ENCODE assay signal across 1 cellular context in genomic region chr10:132967540-132967939, GRCh38.
TF ChIP-seq lines count a peak whose summit lies in the region.

No MANE protein-coding gene starts in this region.

TF ChIP-seq in K562, 482 proteins besides CTCF, POLR2A, EP300 and RAD21 (continued from another document):
- TF ChIP-seq, protein P1, sequence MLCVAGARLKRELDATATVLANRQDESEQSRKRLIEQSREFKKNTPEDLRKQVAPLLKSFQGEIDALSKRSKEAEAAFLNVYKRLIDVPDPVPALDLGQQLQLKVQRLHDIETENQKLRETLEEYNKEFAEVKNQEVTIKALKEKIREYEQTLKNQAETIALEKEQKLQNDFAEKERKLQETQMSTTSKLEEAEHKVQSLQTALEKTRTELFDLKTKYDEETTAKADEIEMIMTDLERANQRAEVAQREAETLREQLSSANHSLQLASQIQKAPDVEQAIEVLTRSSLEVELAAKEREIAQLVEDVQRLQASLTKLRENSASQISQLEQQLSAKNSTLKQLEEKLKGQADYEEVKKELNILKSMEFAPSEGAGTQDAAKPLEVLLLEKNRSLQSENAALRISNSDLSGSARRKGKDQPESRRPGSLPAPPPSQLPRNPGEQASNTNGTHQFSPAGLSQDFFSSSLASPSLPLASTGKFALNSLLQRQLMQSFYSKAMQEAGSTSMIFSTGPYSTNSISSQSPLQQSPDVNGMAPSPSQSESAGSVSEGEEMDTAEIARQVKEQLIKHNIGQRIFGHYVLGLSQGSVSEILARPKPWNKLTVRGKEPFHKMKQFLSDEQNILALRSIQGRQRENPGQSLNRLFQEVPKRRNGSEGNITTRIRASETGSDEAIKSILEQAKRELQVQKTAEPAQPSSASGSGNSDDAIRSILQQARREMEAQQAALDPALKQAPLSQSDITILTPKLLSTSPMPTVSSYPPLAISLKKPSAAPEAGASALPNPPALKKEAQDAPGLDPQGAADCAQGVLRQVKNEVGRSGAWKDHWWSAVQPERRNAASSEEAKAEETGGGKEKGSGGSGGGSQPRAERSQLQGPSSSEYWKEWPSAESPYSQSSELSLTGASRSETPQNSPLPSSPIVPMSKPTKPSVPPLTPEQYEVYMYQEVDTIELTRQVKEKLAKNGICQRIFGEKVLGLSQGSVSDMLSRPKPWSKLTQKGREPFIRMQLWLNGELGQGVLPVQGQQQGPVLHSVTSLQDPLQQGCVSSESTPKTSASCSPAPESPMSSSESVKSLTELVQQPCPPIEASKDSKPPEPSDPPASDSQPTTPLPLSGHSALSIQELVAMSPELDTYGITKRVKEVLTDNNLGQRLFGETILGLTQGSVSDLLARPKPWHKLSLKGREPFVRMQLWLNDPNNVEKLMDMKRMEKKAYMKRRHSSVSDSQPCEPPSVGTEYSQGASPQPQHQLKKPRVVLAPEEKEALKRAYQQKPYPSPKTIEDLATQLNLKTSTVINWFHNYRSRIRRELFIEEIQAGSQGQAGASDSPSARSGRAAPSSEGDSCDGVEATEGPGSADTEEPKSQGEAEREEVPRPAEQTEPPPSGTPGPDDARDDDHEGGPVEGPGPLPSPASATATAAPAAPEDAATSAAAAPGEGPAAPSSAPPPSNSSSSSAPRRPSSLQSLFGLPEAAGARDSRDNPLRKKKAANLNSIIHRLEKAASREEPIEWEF (CRISPR knock-in tag; IDR thresholded peaks at IDR 0.05): no peak
- TF ChIP-seq CGGBP1 (CRISPR knock-in tag; IDR thresholded peaks at IDR 0.05): no peak
- no peak for TF ChIP-seq TAF1 (IDR thresholded peaks at IDR 0.05; ENCODE audit: control insufficient read depth, extremely low read depth, insufficient read depth, low read length, severe bottlenecking)
- TF ChIP-seq C11orf30 (IDR thresholded peaks at IDR 0.05; ENCODE audit: low read depth): no peak
- no peak for TF ChIP-seq CBFA2T3 (IDR thresholded peaks at IDR 0.05)
- TF ChIP-seq GTF2A2 (tag; IDR thresholded peaks at IDR 0.05): no peak
- TF ChIP-seq HINFP (tag; conservative IDR thresholded peaks at IDR 0.05; ENCODE audit: low read depth): peak; percentile 92
- peak; percentile 28; the same call in 1 of the 2 replicates for TF ChIP-seq ELF1 (tag; IDR thresholded peaks at IDR 0.05)
- TF ChIP-seq, protein P2, sequence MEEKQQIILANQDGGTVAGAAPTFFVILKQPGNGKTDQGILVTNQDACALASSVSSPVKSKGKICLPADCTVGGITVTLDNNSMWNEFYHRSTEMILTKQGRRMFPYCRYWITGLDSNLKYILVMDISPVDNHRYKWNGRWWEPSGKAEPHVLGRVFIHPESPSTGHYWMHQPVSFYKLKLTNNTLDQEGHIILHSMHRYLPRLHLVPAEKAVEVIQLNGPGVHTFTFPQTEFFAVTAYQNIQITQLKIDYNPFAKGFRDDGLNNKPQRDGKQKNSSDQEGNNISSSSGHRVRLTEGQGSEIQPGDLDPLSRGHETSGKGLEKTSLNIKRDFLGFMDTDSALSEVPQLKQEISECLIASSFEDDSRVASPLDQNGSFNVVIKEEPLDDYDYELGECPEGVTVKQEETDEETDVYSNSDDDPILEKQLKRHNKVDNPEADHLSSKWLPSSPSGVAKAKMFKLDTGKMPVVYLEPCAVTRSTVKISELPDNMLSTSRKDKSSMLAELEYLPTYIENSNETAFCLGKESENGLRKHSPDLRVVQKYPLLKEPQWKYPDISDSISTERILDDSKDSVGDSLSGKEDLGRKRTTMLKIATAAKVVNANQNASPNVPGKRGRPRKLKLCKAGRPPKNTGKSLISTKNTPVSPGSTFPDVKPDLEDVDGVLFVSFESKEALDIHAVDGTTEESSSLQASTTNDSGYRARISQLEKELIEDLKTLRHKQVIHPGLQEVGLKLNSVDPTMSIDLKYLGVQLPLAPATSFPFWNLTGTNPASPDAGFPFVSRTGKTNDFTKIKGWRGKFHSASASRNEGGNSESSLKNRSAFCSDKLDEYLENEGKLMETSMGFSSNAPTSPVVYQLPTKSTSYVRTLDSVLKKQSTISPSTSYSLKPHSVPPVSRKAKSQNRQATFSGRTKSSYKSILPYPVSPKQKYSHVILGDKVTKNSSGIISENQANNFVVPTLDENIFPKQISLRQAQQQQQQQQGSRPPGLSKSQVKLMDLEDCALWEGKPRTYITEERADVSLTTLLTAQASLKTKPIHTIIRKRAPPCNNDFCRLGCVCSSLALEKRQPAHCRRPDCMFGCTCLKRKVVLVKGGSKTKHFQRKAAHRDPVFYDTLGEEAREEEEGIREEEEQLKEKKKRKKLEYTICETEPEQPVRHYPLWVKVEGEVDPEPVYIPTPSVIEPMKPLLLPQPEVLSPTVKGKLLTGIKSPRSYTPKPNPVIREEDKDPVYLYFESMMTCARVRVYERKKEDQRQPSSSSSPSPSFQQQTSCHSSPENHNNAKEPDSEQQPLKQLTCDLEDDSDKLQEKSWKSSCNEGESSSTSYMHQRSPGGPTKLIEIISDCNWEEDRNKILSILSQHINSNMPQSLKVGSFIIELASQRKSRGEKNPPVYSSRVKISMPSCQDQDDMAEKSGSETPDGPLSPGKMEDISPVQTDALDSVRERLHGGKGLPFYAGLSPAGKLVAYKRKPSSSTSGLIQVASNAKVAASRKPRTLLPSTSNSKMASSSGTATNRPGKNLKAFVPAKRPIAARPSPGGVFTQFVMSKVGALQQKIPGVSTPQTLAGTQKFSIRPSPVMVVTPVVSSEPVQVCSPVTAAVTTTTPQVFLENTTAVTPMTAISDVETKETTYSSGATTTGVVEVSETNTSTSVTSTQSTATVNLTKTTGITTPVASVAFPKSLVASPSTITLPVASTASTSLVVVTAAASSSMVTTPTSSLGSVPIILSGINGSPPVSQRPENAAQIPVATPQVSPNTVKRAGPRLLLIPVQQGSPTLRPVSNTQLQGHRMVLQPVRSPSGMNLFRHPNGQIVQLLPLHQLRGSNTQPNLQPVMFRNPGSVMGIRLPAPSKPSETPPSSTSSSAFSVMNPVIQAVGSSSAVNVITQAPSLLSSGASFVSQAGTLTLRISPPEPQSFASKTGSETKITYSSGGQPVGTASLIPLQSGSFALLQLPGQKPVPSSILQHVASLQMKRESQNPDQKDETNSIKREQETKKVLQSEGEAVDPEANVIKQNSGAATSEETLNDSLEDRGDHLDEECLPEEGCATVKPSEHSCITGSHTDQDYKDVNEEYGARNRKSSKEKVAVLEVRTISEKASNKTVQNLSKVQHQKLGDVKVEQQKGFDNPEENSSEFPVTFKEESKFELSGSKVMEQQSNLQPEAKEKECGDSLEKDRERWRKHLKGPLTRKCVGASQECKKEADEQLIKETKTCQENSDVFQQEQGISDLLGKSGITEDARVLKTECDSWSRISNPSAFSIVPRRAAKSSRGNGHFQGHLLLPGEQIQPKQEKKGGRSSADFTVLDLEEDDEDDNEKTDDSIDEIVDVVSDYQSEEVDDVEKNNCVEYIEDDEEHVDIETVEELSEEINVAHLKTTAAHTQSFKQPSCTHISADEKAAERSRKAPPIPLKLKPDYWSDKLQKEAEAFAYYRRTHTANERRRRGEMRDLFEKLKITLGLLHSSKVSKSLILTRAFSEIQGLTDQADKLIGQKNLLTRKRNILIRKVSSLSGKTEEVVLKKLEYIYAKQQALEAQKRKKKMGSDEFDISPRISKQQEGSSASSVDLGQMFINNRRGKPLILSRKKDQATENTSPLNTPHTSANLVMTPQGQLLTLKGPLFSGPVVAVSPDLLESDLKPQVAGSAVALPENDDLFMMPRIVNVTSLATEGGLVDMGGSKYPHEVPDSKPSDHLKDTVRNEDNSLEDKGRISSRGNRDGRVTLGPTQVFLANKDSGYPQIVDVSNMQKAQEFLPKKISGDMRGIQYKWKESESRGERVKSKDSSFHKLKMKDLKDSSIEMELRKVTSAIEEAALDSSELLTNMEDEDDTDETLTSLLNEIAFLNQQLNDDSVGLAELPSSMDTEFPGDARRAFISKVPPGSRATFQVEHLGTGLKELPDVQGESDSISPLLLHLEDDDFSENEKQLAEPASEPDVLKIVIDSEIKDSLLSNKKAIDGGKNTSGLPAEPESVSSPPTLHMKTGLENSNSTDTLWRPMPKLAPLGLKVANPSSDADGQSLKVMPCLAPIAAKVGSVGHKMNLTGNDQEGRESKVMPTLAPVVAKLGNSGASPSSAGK (IDR thresholded peaks at IDR 0.05): no peak
- TF ChIP-seq CTBP1 (IDR thresholded peaks at IDR 0.05; ENCODE audit: borderline replicate concordance): no peak
- TF ChIP-seq ZNF263 (CRISPR knock-in tag; IDR thresholded peaks at IDR 0.05; ENCODE audit: borderline replicate concordance): no peak
- 0 out of 2 replicates have a peak, but pooled peaks have one; percentile 18 for TF ChIP-seq CC2D1A (IDR thresholded peaks at IDR 0.05)
- no peak for TF ChIP-seq MTA2 (IDR thresholded peaks at IDR 0.05; ENCODE audit: low read depth)
- TF ChIP-seq CBFB (CRISPR knock-in tag; IDR thresholded peaks at IDR 0.05): no peak
- no peak for TF ChIP-seq STAT5A (IDR thresholded peaks at IDR 0.05; ENCODE audit: borderline replicate concordance, low read length)
- no peak for TF ChIP-seq ELF2 (CRISPR knock-in tag; IDR thresholded peaks at IDR 0.05)
- TF ChIP-seq SMAD4 (CRISPR knock-in tag; conservative IDR thresholded peaks at IDR 0.05): no peak
- no peak for TF ChIP-seq TCF15 (CRISPR knock-in tag; IDR thresholded peaks at IDR 0.05)
- no peak for TF ChIP-seq KAT7 (CRISPR knock-in tag; IDR thresholded peaks at IDR 0.05; ENCODE audit: borderline replicate concordance)
- TF ChIP-seq ZNF316 (IDR thresholded peaks at IDR 0.05): no peak
- no peak for TF ChIP-seq CBFA2T2 (conservative IDR thresholded peaks at IDR 0.05)
- TF ChIP-seq ZFP36 (IDR thresholded peaks at IDR 0.05; ENCODE audit: low read depth, low read length, partially characterized antibody): no peak
- TF ChIP-seq, protein P3, sequence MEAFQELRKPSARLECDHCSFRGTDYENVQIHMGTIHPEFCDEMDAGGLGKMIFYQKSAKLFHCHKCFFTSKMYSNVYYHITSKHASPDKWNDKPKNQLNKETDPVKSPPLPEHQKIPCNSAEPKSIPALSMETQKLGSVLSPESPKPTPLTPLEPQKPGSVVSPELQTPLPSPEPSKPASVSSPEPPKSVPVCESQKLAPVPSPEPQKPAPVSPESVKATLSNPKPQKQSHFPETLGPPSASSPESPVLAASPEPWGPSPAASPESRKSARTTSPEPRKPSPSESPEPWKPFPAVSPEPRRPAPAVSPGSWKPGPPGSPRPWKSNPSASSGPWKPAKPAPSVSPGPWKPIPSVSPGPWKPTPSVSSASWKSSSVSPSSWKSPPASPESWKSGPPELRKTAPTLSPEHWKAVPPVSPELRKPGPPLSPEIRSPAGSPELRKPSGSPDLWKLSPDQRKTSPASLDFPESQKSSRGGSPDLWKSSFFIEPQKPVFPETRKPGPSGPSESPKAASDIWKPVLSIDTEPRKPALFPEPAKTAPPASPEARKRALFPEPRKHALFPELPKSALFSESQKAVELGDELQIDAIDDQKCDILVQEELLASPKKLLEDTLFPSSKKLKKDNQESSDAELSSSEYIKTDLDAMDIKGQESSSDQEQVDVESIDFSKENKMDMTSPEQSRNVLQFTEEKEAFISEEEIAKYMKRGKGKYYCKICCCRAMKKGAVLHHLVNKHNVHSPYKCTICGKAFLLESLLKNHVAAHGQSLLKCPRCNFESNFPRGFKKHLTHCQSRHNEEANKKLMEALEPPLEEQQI (IDR thresholded peaks at IDR 0.05): no peak
- no peak for TF ChIP-seq ZBTB33 (CRISPR knock-in tag; IDR thresholded peaks at IDR 0.05)
